ENCODE assay signal across 19 cellular contexts in genomic region chr18:8139127-8139591, GRCh38.
DNase-seq lines count a peak whose midpoint lies in the region; ATAC-seq and TF ChIP-seq lines count a peak whose summit lies in the region.
"Had no signal": no experiment of that assay in that cellular context is flagged by ENCODE, and none has a peak within 500 bp of the region (broad histone marks: within the 10 kb centered on the region; RNA-seq: fewer than 3 reads in every experiment).

No MANE protein-coding gene starts in this region.

- no peaks in the 10 kb centered on the region for H3K27me3 ChIP-seq in left ventricle myocardium inferior (ENCODE audit: low read depth)
- no peaks in the 10 kb centered on the region for H3K27me3 ChIP-seq in psoas muscle (ENCODE audit: insufficient read depth in 3 of 3, low read length in 2 of 3)
- no peaks in the 10 kb centered on the region for H3K27me3 ChIP-seq in upper lobe of right lung
- no peaks in the 10 kb centered on the region for H3K27me3 ChIP-seq in BE2C
- H3K27me3 ChIP-seq: body of pancreas, gastroesophageal sphincter, right lobe of liver had no signal

- WGBS in psoas muscle, 3 donors = 24 to 35% (median 30%) methylated on average over 10 of the region's 10 CpGs

- DNase-seq in caudate nucleus (lab: John Stamatoyannopoulos, UW) (no peak), left ventricle myocardium inferior (peak; percentile 32), psoas muscle (peak in 1 of 2 donors; percentile 56), upper lobe of right lung (no peak), superior temporal gyrus (ENCODE audit: extremely low spot score) (no peak), BE2C (no peak)
- DNase-seq: activated CD4-positive, CD25-positive, alpha-beta regulatory T cell treated with anti-CD3 and anti-CD28 coated beads, Interleukin-2, amount 50 U/mL, for 72 hours; body of pancreas; COR-L47; cortex of kidney; NCI-H1092; NCI-H510A; right lobe of liver; stimulated activated CD4-positive, alpha-beta T cell treated with anti-CD3 and anti-CD28 coated beads, Interleukin-2, amount 100 ng/mL, for 24 hours; T1000 had no signal

- H3K9me3 ChIP-seq in left ventricle myocardium inferior (replicated peaks) (no peaks in the 10 kb centered on the region), psoas muscle (no peaks in the 10 kb centered on the region), upper lobe of right lung (no peaks in the 10 kb centered on the region), BE2C (no peaks in the 10 kb centered on the region)
- H3K9me3 ChIP-seq: body of pancreas, gastroesophageal sphincter, right lobe of liver had no signal

- H3K4me3 ChIP-seq in left ventricle myocardium inferior (no peak overlapping the region), psoas muscle (no peak overlapping the region), upper lobe of right lung (no peak overlapping the region), BE2C (ENCODE audit: low read depth, low read length) (no peak overlapping the region)
- H3K4me3 ChIP-seq: body of pancreas, gastroesophageal sphincter, right lobe of liver had no signal

- H3K36me3 ChIP-seq in left ventricle myocardium inferior (peaks cover 3% of the 10 kb centered on the region), psoas muscle (ENCODE audit: insufficient read depth in 1 of 2, low read depth in 1 of 2) (peaks cover 0 to 6% of the 10 kb centered on the region in 2 donors), upper lobe of right lung (peaks cover 6% of the 10 kb centered on the region), BE2C (no peaks in the 10 kb centered on the region)
- H3K36me3 ChIP-seq: right lobe of liver had no signal

- H3K4me1 ChIP-seq in left ventricle myocardium inferior (peaks cover 62% of the 10 kb centered on the region), psoas muscle (peaks cover 30% of the 10 kb centered on the region), upper lobe of right lung (no peaks in the 10 kb centered on the region), BE2C (no peaks in the 10 kb centered on the region)
- H3K4me1 ChIP-seq: body of pancreas, right lobe of liver had no signal

- ATAC-seq in psoas muscle (peak in 3 of 4 donors; percentile 45 to 49 (median 46)), upper lobe of right lung (peak; percentile 28), GM21381 (IDR thresholded peaks at IDR 0.05; ENCODE audit: unreplicated experiment) (no peak)
- ATAC-seq: activated naive CD4-positive, alpha-beta T cell treated with anti-CD3 and anti-CD28 coated beads, Interleukin-2, amount 50 U/mL, for 72 hours had no signal

- TF ChIP-seq CTCF in left ventricle myocardium inferior (IDR thresholded peaks at IDR 0.05; ENCODE audit: borderline replicate concordance) = peak; percentile 31
- no peak for TF ChIP-seq CTCF in psoas muscle (IDR thresholded peaks at IDR 0.05)
- TF ChIP-seq CTCF in upper lobe of right lung (IDR thresholded peaks at IDR 0.05) = no peak
- TF ChIP-seq CTCF in BE2C (IDR thresholded peaks at IDR 0.05; ENCODE audit: low read depth, low read length) = no peak

- intact Hi-C loops in left ventricle myocardium inferior (cut with micrococcal nuclease) (no loop called here), psoas muscle (cut with DNase I) (no loop called here), upper lobe of right lung (cut with DNase I) (no loop called here)

- H3K27ac ChIP-seq in caudate nucleus (ENCODE audit: low read depth, low read length) (peak overlapping the region; percentile 42), left ventricle myocardium inferior (replicated peaks) (peak overlapping the region; percentile 88), psoas muscle (peak overlapping the region; percentile 3), upper lobe of right lung (no peak overlapping the region)
- H3K27ac ChIP-seq: KMS-11, right lobe of liver had no signal
